ENCODE assay signal across 1 cellular context in the genomic region with DNA sequence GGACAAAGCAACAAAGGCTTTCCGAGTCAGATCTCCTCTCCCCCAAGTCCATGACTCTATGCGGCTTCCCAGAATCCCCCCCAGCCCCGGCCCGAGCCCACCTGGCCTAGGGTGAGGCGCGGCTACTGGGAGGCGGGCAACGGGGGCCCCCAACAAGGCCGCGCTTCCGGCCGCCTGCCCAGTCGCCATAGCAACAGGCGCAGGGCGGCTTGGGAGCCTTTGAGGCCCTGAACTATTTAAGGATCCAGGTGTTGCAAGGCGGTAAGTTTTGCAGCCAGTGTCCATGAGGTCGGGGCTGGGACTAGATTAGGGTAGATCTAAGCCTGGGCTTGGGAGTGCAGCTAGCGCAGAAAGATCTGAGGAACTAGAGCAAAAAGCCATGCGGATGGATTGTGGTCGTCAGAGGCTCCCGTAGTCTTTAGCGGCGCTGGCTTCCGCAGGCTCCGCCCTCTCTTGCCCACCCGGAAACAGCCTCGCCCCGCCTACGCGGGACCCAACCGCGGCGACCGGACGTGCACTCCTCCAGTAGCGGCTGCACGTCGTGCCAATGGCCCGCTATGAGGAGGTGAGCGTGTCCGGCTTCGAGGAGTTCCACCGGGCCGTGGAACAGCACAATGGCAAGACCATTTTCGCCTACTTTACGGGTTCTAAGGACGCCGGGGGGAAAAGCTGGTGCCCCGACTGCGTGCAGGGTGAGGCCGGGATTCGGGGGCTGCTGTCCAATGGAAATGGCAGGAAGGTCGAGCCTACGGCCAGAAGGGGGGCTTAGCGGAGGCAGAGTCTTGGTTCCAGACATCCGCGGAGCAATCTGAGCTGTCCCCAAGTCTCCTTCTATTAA.
TF ChIP-seq lines count a peak whose summit lies in the region.

TSS of gene KIAA0753 (minus strand) at position 176 of the 838 bp plus-strand sequence. CDS start 5,608 bp downstream, outside the sequence.
TSS of gene TXNDC17 (plus strand) at position 525 of the 838 bp plus-strand sequence. CDS start at position 548, 23 bp downstream.

TF ChIP-seq in GM23338, 12 proteins besides CTCF, POLR2A, EP300 and RAD21 (continued from another document):
- TF ChIP-seq, protein P1, sequence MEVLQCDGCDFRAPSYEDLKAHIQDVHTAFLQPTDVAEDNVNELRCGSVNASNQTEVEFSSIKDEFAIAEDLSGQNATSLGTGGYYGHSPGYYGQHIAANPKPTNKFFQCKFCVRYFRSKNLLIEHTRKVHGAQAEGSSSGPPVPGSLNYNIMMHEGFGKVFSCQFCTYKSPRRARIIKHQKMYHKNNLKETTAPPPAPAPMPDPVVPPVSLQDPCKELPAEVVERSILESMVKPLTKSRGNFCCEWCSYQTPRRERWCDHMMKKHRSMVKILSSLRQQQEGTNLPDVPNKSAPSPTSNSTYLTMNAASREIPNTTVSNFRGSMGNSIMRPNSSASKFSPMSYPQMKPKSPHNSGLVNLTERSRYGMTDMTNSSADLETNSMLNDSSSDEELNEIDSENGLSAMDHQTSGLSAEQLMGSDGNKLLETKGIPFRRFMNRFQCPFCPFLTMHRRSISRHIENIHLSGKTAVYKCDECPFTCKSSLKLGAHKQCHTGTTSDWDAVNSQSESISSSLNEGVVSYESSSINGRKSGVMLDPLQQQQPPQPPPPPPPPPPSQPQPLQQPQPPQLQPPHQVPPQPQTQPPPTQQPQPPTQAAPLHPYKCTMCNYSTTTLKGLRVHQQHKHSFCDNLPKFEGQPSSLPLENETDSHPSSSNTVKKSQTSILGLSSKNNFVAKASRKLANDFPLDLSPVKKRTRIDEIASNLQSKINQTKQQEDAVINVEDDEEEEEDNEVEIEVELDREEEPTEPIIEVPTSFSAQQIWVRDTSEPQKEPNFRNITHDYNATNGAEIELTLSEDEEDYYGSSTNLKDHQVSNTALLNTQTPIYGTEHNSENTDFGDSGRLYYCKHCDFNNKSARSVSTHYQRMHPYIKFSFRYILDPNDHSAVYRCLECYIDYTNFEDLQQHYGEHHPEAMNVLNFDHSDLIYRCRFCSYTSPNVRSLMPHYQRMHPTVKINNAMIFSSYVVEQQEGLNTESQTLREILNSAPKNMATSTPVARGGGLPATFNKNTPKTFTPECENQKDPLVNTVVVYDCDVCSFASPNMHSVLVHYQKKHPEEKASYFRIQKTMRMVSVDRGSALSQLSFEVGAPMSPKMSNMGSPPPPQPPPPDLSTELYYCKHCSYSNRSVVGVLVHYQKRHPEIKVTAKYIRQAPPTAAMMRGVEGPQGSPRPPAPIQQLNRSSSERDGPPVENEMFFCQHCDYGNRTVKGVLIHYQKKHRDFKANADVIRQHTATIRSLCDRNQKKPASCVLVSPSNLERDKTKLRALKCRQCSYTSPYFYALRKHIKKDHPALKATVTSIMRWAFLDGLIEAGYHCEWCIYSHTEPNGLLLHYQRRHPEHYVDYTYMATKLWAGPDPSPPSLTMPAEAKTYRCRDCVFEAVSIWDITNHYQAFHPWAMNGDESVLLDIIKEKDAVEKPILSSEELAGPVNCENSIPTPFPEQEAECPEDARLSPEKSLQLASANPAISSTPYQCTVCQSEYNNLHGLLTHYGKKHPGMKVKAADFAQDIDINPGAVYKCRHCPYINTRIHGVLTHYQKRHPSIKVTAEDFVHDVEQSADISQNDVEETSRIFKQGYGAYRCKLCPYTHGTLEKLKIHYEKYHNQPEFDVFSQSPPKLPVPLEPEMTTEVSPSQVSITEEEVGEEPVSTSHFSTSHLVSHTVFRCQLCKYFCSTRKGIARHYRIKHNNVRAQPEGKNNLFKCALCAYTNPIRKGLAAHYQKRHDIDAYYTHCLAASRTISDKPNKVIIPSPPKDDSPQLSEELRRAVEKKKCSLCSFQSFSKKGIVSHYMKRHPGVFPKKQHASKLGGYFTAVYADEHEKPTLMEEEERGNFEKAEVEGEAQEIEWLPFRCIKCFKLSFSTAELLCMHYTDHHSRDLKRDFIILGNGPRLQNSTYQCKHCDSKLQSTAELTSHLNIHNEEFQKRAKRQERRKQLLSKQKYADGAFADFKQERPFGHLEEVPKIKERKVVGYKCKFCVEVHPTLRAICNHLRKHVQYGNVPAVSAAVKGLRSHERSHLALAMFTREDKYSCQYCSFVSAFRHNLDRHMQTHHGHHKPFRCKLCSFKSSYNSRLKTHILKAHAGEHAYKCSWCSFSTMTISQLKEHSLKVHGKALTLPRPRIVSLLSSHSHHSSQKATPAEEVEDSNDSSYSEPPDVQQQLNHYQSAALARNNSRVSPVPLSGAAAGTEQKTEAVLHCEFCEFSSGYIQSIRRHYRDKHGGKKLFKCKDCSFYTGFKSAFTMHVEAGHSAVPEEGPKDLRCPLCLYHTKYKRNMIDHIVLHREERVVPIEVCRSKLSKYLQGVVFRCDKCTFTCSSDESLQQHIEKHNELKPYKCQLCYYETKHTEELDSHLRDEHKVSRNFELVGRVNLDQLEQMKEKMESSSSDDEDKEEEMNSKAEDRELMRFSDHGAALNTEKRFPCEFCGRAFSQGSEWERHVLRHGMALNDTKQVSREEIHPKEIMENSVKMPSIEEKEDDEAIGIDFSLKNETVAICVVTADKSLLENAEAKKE (CRISPR knock-in tag; IDR thresholded peaks at IDR 0.05) = 0 out of 2 replicates have a peak, but pooled peaks have one; percentile 9
- TF ChIP-seq CREB1 (CRISPR knock-in tag; IDR thresholded peaks at IDR 0.05; ENCODE audit: low read depth) = peak; percentile 12; the same call in 1 of the 2 replicates
TF ChIP-seq in GM23338: peak in this region for 4.
